In the genomic region with DNA sequence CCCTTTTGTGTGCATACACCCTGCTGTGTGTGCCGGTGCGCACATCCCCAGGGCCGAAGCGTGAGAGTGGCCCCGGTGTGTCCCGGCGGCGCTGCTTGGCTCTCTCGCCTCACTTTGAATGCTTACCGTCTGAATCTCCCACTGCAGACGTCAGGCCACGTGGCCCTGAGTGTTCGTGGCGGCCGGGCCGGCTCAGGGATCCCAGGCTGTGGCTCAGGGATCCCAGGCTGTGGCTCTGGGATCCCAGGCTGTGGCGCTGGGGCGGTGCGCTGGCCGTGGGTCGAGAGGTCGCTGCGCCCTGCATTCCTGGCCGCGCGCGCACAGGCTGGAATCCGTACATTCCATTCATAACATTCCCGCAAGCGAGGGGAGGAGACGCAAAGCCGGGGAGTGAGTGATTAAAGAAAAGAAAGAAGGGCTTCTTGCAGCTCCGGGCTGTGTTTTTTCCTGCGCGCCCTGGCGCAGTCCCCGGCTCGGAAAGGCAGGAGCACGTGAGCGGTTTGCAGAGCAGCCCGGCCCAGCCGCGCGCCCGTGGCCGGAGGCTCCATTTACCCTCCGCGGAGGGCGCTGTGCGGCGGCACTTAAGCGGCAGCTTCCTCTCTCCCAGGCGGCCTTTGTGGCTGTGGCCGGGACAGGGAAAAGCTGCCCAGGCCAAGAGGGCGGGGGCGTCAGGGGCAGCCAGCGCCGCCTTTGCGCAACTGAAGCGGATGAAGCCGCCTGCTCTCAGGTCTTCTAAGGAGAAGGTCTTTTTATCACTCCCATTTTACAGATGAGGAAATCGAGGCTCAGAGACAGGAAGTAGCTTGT, we compare ENCODE assay signal across 8 cellular contexts.
DNase-seq lines count a peak whose midpoint lies in the region; FAIRE-seq and TF ChIP-seq lines count a peak whose summit lies in the region.

No MANE protein-coding gene starts in this region.

- H3K9me2 ChIP-seq in hepatocyte (replicated peaks; ENCODE audit: insufficient read depth), result no peaks in the 10 kb centered on the region

- 7% methylated on average over 60 of the region's 62 CpGs for WGBS in hepatocyte (ENCODE audit: low lambda C conversion rate, missing lambda C conversion rate)

- H3K4me2 ChIP-seq in hepatocyte, result peak overlapping the region; percentile 75

- DNase-seq in HS-5 (ENCODE audit: low read depth) (peak; percentile 59), astrocyte of the hippocampus (ENCODE audit: low read depth, low spot score) (peak; percentile 96), hepatocyte (ENCODE audit: low spot score) (peak; percentile 88), pulmonary artery endothelial cell (ENCODE audit: low read depth, low spot score) (peak; percentile 84), GM12892 (ENCODE audit: insufficient read length) (no peak), GDM1 (lab: John Stamatoyannopoulos, UW) (no peak), GM19239 (ENCODE audit: insufficient read length, low spot score) (no peak)
- DNase-seq in stimulated activated naive CD4-positive, alpha-beta T cell treated with Interleukin-2 at 50 U/mL for 16 hours (lab: John Stamatoyannopoulos, UW), result no peak

- H3K9me3 ChIP-seq in hepatocyte (ENCODE audit: low read depth), result no peaks in the 10 kb centered on the region

- H2AFZ ChIP-seq in hepatocyte, result peak overlapping the region; percentile 32

- H3K36me3 ChIP-seq in hepatocyte (replicated peaks; ENCODE audit: insufficient read depth, low read depth), result no peaks in the 10 kb centered on the region

- no peak overlapping the region for H3K4me3 ChIP-seq in hepatocyte

- H4K20me1 ChIP-seq in hepatocyte (ENCODE audit: insufficient read depth, poor library complexity, severe bottlenecking), result no peaks in the 10 kb centered on the region

- peaks cover 14% of the 10 kb centered on the region for H3K4me1 ChIP-seq in hepatocyte (ENCODE audit: insufficient read depth)

- FAIRE-seq in GM12892 (lab: Jason Lieb, UNC) (no peak), GM19239 (lab: Jason Lieb, UNC) (no peak)

- H3K27me3 ChIP-seq in hepatocyte, result no peaks in the 10 kb centered on the region

- TF ChIP-seq CTCF in hepatocyte (IDR thresholded peaks at IDR 0.05; ENCODE audit: poor library complexity), result no peak

- no peaks in the 10 kb centered on the region for H3K79me2 ChIP-seq in hepatocyte

- TF ChIP-seq POLR2A in GM12892 (IDR thresholded peaks at IDR 0.05; ENCODE audit: low read depth, low read length), result no peak

- peak overlapping the region; percentile 82 for H3K27ac ChIP-seq in hepatocyte

Comparison
In these comparisons a context has a peak if more than half of its experiments do, and no peak if none do; other contexts are left out.
1. DNase-seq: peak in HS-5 (single experiment), astrocyte of the hippocampus (single experiment), hepatocyte (single experiment) and pulmonary artery endothelial cell (single experiment); none in GM12892 (single experiment), GDM1 (single experiment), GM19239 (single experiment) and stimulated activated naive CD4-positive, alpha-beta T cell treated with Interleukin-2 at 50 U/mL for 16 hours (single experiment).